ENCODE assay signal across 8 cellular contexts in genomic region chr16:4182581-4183257, GRCh38. TPM values are rescaled to one million over a fixed set of nuclear protein-coding genes. Genes with fewer than 3 reads are reported as not detected.
DNase-seq lines count a peak whose midpoint lies in the region; ATAC-seq lines count a peak whose summit lies in the region.

No MANE protein-coding gene starts in this region.

- ATAC-seq in activated T-cell treated with anti-CD3 and anti-CD28 coated beads, Interleukin-2, amount 50 U/mL, for 72 hours (replicated peaks in 1 of 2): peak; percentile 20 to 44
- peak; percentile 20 for ATAC-seq in HG03196 (IDR thresholded peaks at IDR 0.05; ENCODE audit: unreplicated experiment)

- no peaks in the 10 kb centered on the region for H3K36me3 Mint-ChIP-seq in activated T-cell treated with anti-CD3 and anti-CD28 coated beads, Interleukin-2, amount 50 U/mL, for 72 hours (ENCODE audit: insufficient read depth in 2 of 2)
- no peaks in the 10 kb centered on the region for H3K36me3 Mint-ChIP-seq in activated CD4-positive, alpha-beta memory T cell treated with anti-CD3 and anti-CD28 coated beads, Interleukin-2, amount 10 ng/mL, durations not matched to agents 7 days and 5 days (ENCODE audit: low read depth)

- peaks cover 14% of the 10 kb centered on the region for H3K4me1 Mint-ChIP-seq in activated T-cell treated with anti-CD3 and anti-CD28 coated beads, Interleukin-2, amount 50 U/mL, for 72 hours (ENCODE audit: low read depth)
- peaks cover 14% of the 10 kb centered on the region for H3K4me1 Mint-ChIP-seq in activated CD4-positive, alpha-beta memory T cell treated with anti-CD3 and anti-CD28 coated beads, Interleukin-2, amount 10 ng/mL, durations not matched to agents 7 days and 5 days

- DNase-seq in activated T-cell treated with anti-CD3 and anti-CD28 coated beads, Interleukin-2, amount 50 U/mL, for 72 hours: no peak
- no peak for DNase-seq in activated T-cell treated with anti-CD3 and anti-CD28 coated beads, Interleukin-2, amount 50 U/mL, for 48 hours
- DNase-seq in activated CD4-positive, alpha-beta memory T cell treated with anti-CD3 and anti-CD28 coated beads, Interleukin-2, amount 10 ng/mL, durations not matched to agents 7 days and 5 days: no peak
- DNase-seq in substantia nigra (lab: John Stamatoyannopoulos, UW) (no peak), hepatic stellate cell (ENCODE audit: low spot score) (no peak), NCI-H2029 treated with DMSO at 0.1 percent for 48 hours (lab: John Stamatoyannopoulos, UW) (no peak)

- H3K9me3 Mint-ChIP-seq in activated T-cell treated with anti-CD3 and anti-CD28 coated beads, Interleukin-2, amount 50 U/mL, for 72 hours: no peaks in the 10 kb centered on the region
- H3K9me3 Mint-ChIP-seq in activated CD4-positive, alpha-beta memory T cell treated with anti-CD3 and anti-CD28 coated beads, Interleukin-2, amount 10 ng/mL, durations not matched to agents 7 days and 5 days: no peaks in the 10 kb centered on the region

- CTCF ChIA-PET in activated CD4-positive, alpha-beta memory T cell treated with anti-CD3 and anti-CD28 coated beads, Interleukin-2, amount 10 ng/mL, durations not matched to agents 7 days and 5 days (lab: Charles Lee): no interaction called here

- no peak overlapping the region for H3K9ac ChIP-seq in iPS-15b (ENCODE audit: low read depth, low read length)

- POLR2A ChIA-PET in activated CD4-positive, alpha-beta memory T cell treated with anti-CD3 and anti-CD28 coated beads, Interleukin-2, amount 10 ng/mL, durations not matched to agents 7 days and 5 days (lab: Charles Lee): interaction anchor here (1.4 to 2.5 kb wide), 2 partner anchors 40 to 70 kb away, joined by 5 to 8 read pairs; no protein-coding TSS in a partner anchor

- H3K4me3 Mint-ChIP-seq in activated T-cell treated with anti-CD3 and anti-CD28 coated beads, Interleukin-2, amount 50 U/mL, for 72 hours: peak overlapping the region; percentile 79 to 88
- peak overlapping the region; percentile 71 for H3K4me3 Mint-ChIP-seq in activated CD4-positive, alpha-beta memory T cell treated with anti-CD3 and anti-CD28 coated beads, Interleukin-2, amount 10 ng/mL, durations not matched to agents 7 days and 5 days

- H3K27me3 ChIP-seq in iPS-15b (ENCODE audit: control insufficient read depth, insufficient read depth, low read length): peaks cover 3% of the 10 kb centered on the region

- H3K36me3 ChIP-seq in iPS-15b (ENCODE audit: control insufficient read depth, insufficient read depth, low read length): no peaks in the 10 kb centered on the region

- H3K27me3 Mint-ChIP-seq in activated T-cell treated with anti-CD3 and anti-CD28 coated beads, Interleukin-2, amount 50 U/mL, for 72 hours (ENCODE audit: low read depth): peaks cover 17% of the 10 kb centered on the region
- peaks cover 15% of the 10 kb centered on the region for H3K27me3 Mint-ChIP-seq in activated CD4-positive, alpha-beta memory T cell treated with anti-CD3 and anti-CD28 coated beads, Interleukin-2, amount 10 ng/mL, durations not matched to agents 7 days and 5 days

- no peaks in the 10 kb centered on the region for H3K4me1 ChIP-seq in iPS-15b (ENCODE audit: control insufficient read depth, insufficient read depth, low read length)

- H3K27ac ChIP-seq in substantia nigra (ENCODE audit: low read depth, low read length, poor library complexity, severe bottlenecking): peak overlapping the region; percentile 92

- H3K4me3 ChIP-seq in iPS-15b (ENCODE audit: low read depth, low read length): peak overlapping the region; percentile 81

- H3K27ac Mint-ChIP-seq in activated T-cell treated with anti-CD3 and anti-CD28 coated beads, Interleukin-2, amount 50 U/mL, for 72 hours: peak overlapping the region; percentile 32
- peak overlapping the region; percentile 47 for H3K27ac Mint-ChIP-seq in activated CD4-positive, alpha-beta memory T cell treated with anti-CD3 and anti-CD28 coated beads, Interleukin-2, amount 10 ng/mL, durations not matched to agents 7 days and 5 days

- no peaks in the 10 kb centered on the region for H3K9me3 ChIP-seq in iPS-15b (ENCODE audit: control insufficient read depth, insufficient read depth, low read length)

RNA-seq across cellular contexts. Expression of gene SRL, which starts 59.2 kb away (rescaled TPM):
- not detected for total RNA-seq in activated T-cell treated with anti-CD3 and anti-CD28 coated beads, Interleukin-2, amount 50 U/mL, for 72 hours
- total RNA-seq in activated CD4-positive, alpha-beta memory T cell treated with anti-CD3 and anti-CD28 coated beads, Interleukin-2, amount 10 ng/mL, durations not matched to agents 7 days and 5 days: not detected
